In the genomic region with DNA sequence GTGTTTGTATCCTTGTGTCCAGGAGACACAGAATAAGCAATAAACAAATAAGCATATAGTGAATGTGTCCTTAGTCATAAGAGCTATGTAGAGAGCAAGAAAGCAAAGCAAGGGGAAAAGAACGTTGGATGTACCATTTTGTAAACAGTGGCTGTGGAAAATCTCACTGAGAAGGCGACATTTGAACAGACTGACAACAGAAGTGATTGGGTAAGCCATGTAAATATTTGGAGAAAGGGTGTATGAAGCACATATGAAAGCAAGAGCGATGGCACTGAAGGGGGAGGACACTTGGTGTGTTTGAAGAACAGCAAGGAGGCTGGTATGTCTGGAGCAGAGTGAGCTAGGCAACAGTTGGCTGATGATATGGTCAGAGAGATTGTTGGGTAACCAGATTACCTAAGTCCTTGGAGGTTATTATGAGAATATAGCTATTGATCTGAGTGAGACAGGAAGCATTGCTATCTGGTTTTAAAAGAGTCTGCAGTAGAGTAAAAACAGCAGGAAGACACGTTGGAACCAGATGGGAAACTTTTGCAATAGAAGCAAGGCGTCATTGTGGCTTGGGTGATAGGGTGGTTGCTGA, we compare ENCODE assay signal across 1 cellular context.
TF ChIP-seq lines count a peak whose summit lies in the region.

No MANE protein-coding gene starts in this region.

TF ChIP-seq in IMR-90, 13 proteins besides CTCF, POLR2A, EP300 and RAD21 (continued from another document):
- no peak for TF ChIP-seq BHLHE40 (IDR thresholded peaks at IDR 0.05; ENCODE audit: low read depth, low read length)
- no peak for TF ChIP-seq MXI1 (IDR thresholded peaks at IDR 0.05; ENCODE audit: borderline replicate concordance, low read depth, low read length)
- no peak for TF ChIP-seq CEBPB (IDR thresholded peaks at IDR 0.05; ENCODE audit: low read depth, low read length)
- TF ChIP-seq USF2 (IDR thresholded peaks at IDR 0.05; ENCODE audit: low read depth, low read length) = no peak
- no peak for TF ChIP-seq MAZ (IDR thresholded peaks at IDR 0.05; ENCODE audit: borderline replicate concordance, low read depth, low read length)
- no peak for TF ChIP-seq NFE2L2 (IDR thresholded peaks at IDR 0.05; ENCODE audit: low read depth, low read length)
- TF ChIP-seq FOS (IDR thresholded peaks at IDR 0.05; ENCODE audit: low read depth, low read length) = no peak
- no peak for TF ChIP-seq RFX5 (IDR thresholded peaks at IDR 0.05; ENCODE audit: low read depth, low read length)
- TF ChIP-seq RCOR1 (IDR thresholded peaks at IDR 0.05; ENCODE audit: insufficient replicate concordance, low read length) = no peak
